23 cellular contexts compared by ENCODE assay signal in genomic region chr12:115485967-115486366, GRCh38.
A peak's percentile ranks its signal among the peaks of the same experiment; 100 is the strongest.
DNase-seq lines count a peak whose midpoint lies in the region; ATAC-seq and TF ChIP-seq lines count a peak whose summit lies in the region.
"Had no signal": no experiment of that assay in that cellular context is flagged by ENCODE, and none has a peak within 500 bp of the region (broad histone marks: within the 10 kb centered on the region; RNA-seq: fewer than 3 reads in every experiment).

No MANE protein-coding gene starts in this region.

- H3K27me3 ChIP-seq in neural progenitor cell = no peaks in the 10 kb centered on the region
- H3K27me3 ChIP-seq in effector memory CD4-positive, alpha-beta T cell (replicated peaks; ENCODE audit: control insufficient read depth, insufficient read depth, low read length, poor library complexity, severe bottlenecking) = no peaks in the 10 kb centered on the region
- H3K27me3 ChIP-seq: MG63, SJCRH30 had no signal

- TF ChIP-seq CTCF in choroid plexus epithelial cell (conservative IDR thresholded peaks at IDR 0.05; ENCODE audit: low read depth, low read length) = no peak
- no peak for TF ChIP-seq CTCF in neural progenitor cell (IDR thresholded peaks at IDR 0.05)

- H3K4me3 ChIP-seq in choroid plexus epithelial cell (ENCODE audit: low read depth, low read length) = no peak overlapping the region
- H3K4me3 ChIP-seq in mesodermal cell (ENCODE audit: extremely low read depth, insufficient read depth, low read length, poor library complexity, severe bottlenecking) = no peak overlapping the region
- H3K4me3 ChIP-seq in neural progenitor cell = no peak overlapping the region
- H3K4me3 ChIP-seq in effector memory CD4-positive, alpha-beta T cell (ENCODE audit: insufficient read depth, low read depth, low read length, poor library complexity, severe bottlenecking) = no peak overlapping the region
- H3K4me3 ChIP-seq: MG63, SJCRH30 had no signal

- H3K9ac ChIP-seq in neural progenitor cell = no peak overlapping the region

- H4K20me1 ChIP-seq in neural progenitor cell (ENCODE audit: low read depth) = no peaks in the 10 kb centered on the region

- peak overlapping the region; percentile 19 for H2AFZ ChIP-seq in neural progenitor cell (replicated peaks)

- peaks cover 19% of the 10 kb centered on the region for H3K4me1 Mint-ChIP-seq in neural progenitor cell

- no peak overlapping the region for H3K4me2 ChIP-seq in neural progenitor cell

- peak; percentile 12 for DNase-seq in ELF-1 (ENCODE audit: low read depth, low spot score)
- peak; percentile 5 for DNase-seq in choroid plexus epithelial cell (ENCODE audit: low read depth)
- DNase-seq in neural progenitor cell (ENCODE audit: low spot score) = no peak
- DNase-seq in NCI-H1436 treated with DMSO at 0.1 percent for 48 hours (lab: John Stamatoyannopoulos, UW) = no peak
- no peak for DNase-seq in effector memory CD4-positive, alpha-beta T cell
- DNase-seq: DMS153; DND-41; GOT3; KBM-7; MG63; NCI-H1694; NCI-H2029 treated with DMSO at 0.1 percent for 48 hours; NCI-H446 treated with DMSO at 0.1 percent for 48 hours; NCI-H526; NCI-H82; NK-92 treated with Interleukin-12 subunit alpha and Interleukin-12 subunit beta, amount 100 ng/mL, for 24 hours; PC-3; SJCRH30 had no signal

- H3K27ac Mint-ChIP-seq in neural progenitor cell = peak overlapping the region; percentile 84

- H3K27ac ChIP-seq in mesodermal cell (ENCODE audit: low read depth, low read length, severe bottlenecking) (peak overlapping the region; percentile 53), neural progenitor cell (no peak overlapping the region)
- H3K27ac ChIP-seq in effector memory CD4-positive, alpha-beta T cell (ENCODE audit: insufficient read depth, low read length, poor library complexity, severe bottlenecking) = no peak overlapping the region
- H3K27ac ChIP-seq: SJCRH30 had no signal

- peaks cover 7% of the 10 kb centered on the region for H3K9me3 Mint-ChIP-seq in neural progenitor cell

- H3K4me1 ChIP-seq in mesodermal cell (ENCODE audit: control insufficient read depth, insufficient read depth, low read length, poor library complexity, severe bottlenecking) (no peaks in the 10 kb centered on the region), neural progenitor cell (peaks cover 9% of the 10 kb centered on the region)
- no peaks in the 10 kb centered on the region for H3K4me1 ChIP-seq in effector memory CD4-positive, alpha-beta T cell (ENCODE audit: control insufficient read depth, insufficient read depth, low read length, poor library complexity, severe bottlenecking)
- H3K4me1 ChIP-seq: SJCRH30 had no signal

- peak overlapping the region; percentile 11 for H3K4me3 Mint-ChIP-seq in neural progenitor cell

- H3K27me3 Mint-ChIP-seq in neural progenitor cell (ENCODE audit: insufficient read depth, low read depth) = peaks cover 2% of the 10 kb centered on the region

- ATAC-seq in HG03565 (IDR thresholded peaks at IDR 0.05; ENCODE audit: unreplicated experiment) (no peak), GM19467 (IDR thresholded peaks at IDR 0.05; ENCODE audit: unreplicated experiment) (no peak)
- ATAC-seq: HCT116, PC-3, Right ventricle myocardium inferior had no signal

- H3K36me3 Mint-ChIP-seq in neural progenitor cell = no peaks in the 10 kb centered on the region

- no peaks in the 10 kb centered on the region for H3K79me2 ChIP-seq in neural progenitor cell (ENCODE audit: low read depth)

- no peaks in the 10 kb centered on the region for H3F3A ChIP-seq in neural progenitor cell (ENCODE audit: low read depth)

- H3K36me3 ChIP-seq in mesodermal cell (ENCODE audit: control insufficient read depth, insufficient read depth, low read length) (no peaks in the 10 kb centered on the region), neural progenitor cell (no peaks in the 10 kb centered on the region)
- no peaks in the 10 kb centered on the region for H3K36me3 ChIP-seq in effector memory CD4-positive, alpha-beta T cell (ENCODE audit: control insufficient read depth, insufficient read depth, low read length)
- H3K36me3 ChIP-seq: MG63, SJCRH30 had no signal

- H3K9me3 ChIP-seq in mesodermal cell (ENCODE audit: control insufficient read depth, low read length) (peaks cover 7% of the 10 kb centered on the region), neural progenitor cell (ENCODE audit: low read depth) (no peaks in the 10 kb centered on the region)
- H3K9me3 ChIP-seq in effector memory CD4-positive, alpha-beta T cell (ENCODE audit: control insufficient read depth, low read length) = no peaks in the 10 kb centered on the region
- H3K9me3 ChIP-seq: SJCRH30 had no signal

- 84 to 90% methylated on average over 6 of the region's 6 CpGs for WGBS in mesodermal cell (ENCODE audit: insufficient coverage in 2 of 2), 2 experiments

Comparison
In these comparisons a context has a peak if more than half of its experiments do, and no peak if none do; other contexts are left out.
1. DNase-seq: peak in ELF-1 (single experiment) and choroid plexus epithelial cell (single experiment); none in neural progenitor cell (single experiment), NCI-H1436 treated with DMSO at 0.1 percent for 48 hours (single experiment) and effector memory CD4-positive, alpha-beta T cell (0 of 3).